ENCODE assay signal across 8 cellular contexts in genomic region chrX:67555578-67556203, GRCh38. TPM values are rescaled to one million over a fixed set of nuclear protein-coding genes. Genes with fewer than 3 reads are reported as not detected.
A peak's percentile ranks its signal among the peaks of the same experiment; 100 is the strongest.
DNase-seq lines count a peak whose midpoint lies in the region; ATAC-seq and TF ChIP-seq lines count a peak whose summit lies in the region.

No MANE protein-coding gene starts in this region.

- no peak overlapping the region for H3K4me3 Mint-ChIP-seq in stimulated activated effector memory CD8-positive, alpha-beta T cell treated with anti-CD3 and anti-CD28 coated beads, Interleukin-12 subunit alpha, Interleukin-12 subunit beta, amount 100 ng/mL, for 72 hours

- no peaks in the 10 kb centered on the region for H3K36me3 Mint-ChIP-seq in stimulated activated effector memory CD8-positive, alpha-beta T cell treated with anti-CD3 and anti-CD28 coated beads, Interleukin-12 subunit alpha, Interleukin-12 subunit beta, amount 100 ng/mL, for 72 hours

- in situ Hi-C loops in brain microvascular endothelial cell (cut with HindIII; ENCODE audit: low pct_ligation_motif_present, low sequenced_read_pairs) = no loop called here

- ATAC-seq in stimulated activated effector memory CD8-positive, alpha-beta T cell treated with anti-CD3 and anti-CD28 coated beads, Interleukin-12 subunit alpha, Interleukin-12 subunit beta, amount 100 ng/mL, for 72 hours = no peak

- H3K27ac ChIP-seq in brain microvascular endothelial cell (no peak overlapping the region), coronary artery (no peak overlapping the region)

- TF ChIP-seq CTCF in brain microvascular endothelial cell (IDR thresholded peaks at IDR 0.05; ENCODE audit: low read depth, low read length, missing control alignments) (peak; percentile 90), coronary artery (IDR thresholded peaks at IDR 0.05) (no peak)

- no peaks in the 10 kb centered on the region for H3K27me3 ChIP-seq in brain microvascular endothelial cell (replicated peaks)

- H3K4me1 Mint-ChIP-seq in stimulated activated effector memory CD8-positive, alpha-beta T cell treated with anti-CD3 and anti-CD28 coated beads, Interleukin-12 subunit alpha, Interleukin-12 subunit beta, amount 100 ng/mL, for 72 hours = no peaks in the 10 kb centered on the region

- no peaks in the 10 kb centered on the region for H3K36me3 ChIP-seq in brain microvascular endothelial cell (replicated peaks)

- H3K27ac Mint-ChIP-seq in stimulated activated effector memory CD8-positive, alpha-beta T cell treated with anti-CD3 and anti-CD28 coated beads, Interleukin-12 subunit alpha, Interleukin-12 subunit beta, amount 100 ng/mL, for 72 hours = no peak overlapping the region

- H3K9me3 Mint-ChIP-seq in stimulated activated effector memory CD8-positive, alpha-beta T cell treated with anti-CD3 and anti-CD28 coated beads, Interleukin-12 subunit alpha, Interleukin-12 subunit beta, amount 100 ng/mL, for 72 hours = peaks cover 3% of the 10 kb centered on the region

- peak; percentile 2 for DNase-seq in stimulated activated CD4-positive, alpha-beta T cell treated with anti-CD3 and anti-CD28 coated beads, Interleukin-15, amount 100 ng/mL, for 24 hours
- no peak for DNase-seq in stimulated activated CD4-positive, alpha-beta T cell treated with anti-CD3 and anti-CD28 coated beads, Interleukin-4, amount 100 ng/mL, for 1 hour
- DNase-seq in Jurkat, Clone E6-1 (ENCODE audit: low read depth, low spot score) = peak; percentile 0
- DNase-seq in brain microvascular endothelial cell (peak; percentile 31), lung microvascular endothelial cell (ENCODE audit: low read depth in 2 of 2) (peak; percentile 55 to 60), Ammon's horn (ENCODE audit: low spot score) (no peak), coronary artery (ENCODE audit: low spot score) (no peak)
- no peak for DNase-seq in stimulated activated effector memory CD8-positive, alpha-beta T cell treated with anti-CD3 and anti-CD28 coated beads, Interleukin-12 subunit alpha, Interleukin-12 subunit beta, amount 100 ng/mL, for 72 hours (ENCODE audit: low spot score in 2 of 2)

- no peak overlapping the region for H3K4me3 ChIP-seq in Jurkat, Clone E6-1 (ENCODE audit: low read length)
- H3K4me3 ChIP-seq in brain microvascular endothelial cell (ENCODE audit: low read depth, low read length) = no peak overlapping the region
- no peak overlapping the region for H3K4me3 ChIP-seq in coronary artery

RNA-seq across cellular contexts. Expression of gene AR, which starts 11.9 kb away (rescaled TPM):
- polyA plus RNA-seq in Jurkat, Clone E6-1 (2012; ENCODE audit: insufficient read depth, insufficient read length) = not detected
- 1.2 and 2.2 TPM in 2 replicates for total RNA-seq in lung microvascular endothelial cell

Comparison
In these comparisons a context has a peak if more than half of its experiments do, and no peak if none do; other contexts are left out.
1. DNase-seq: peak in stimulated activated CD4-positive, alpha-beta T cell treated with anti-CD3 and anti-CD28 coated beads, Interleukin-15, amount 100 ng/mL, for 24 hours (single experiment), Jurkat, Clone E6-1 (single experiment), brain microvascular endothelial cell (single experiment) and lung microvascular endothelial cell (2 of 2); none in stimulated activated CD4-positive, alpha-beta T cell treated with anti-CD3 and anti-CD28 coated beads, Interleukin-4, amount 100 ng/mL, for 1 hour (single experiment), stimulated activated effector memory CD8-positive, alpha-beta T cell treated with anti-CD3 and anti-CD28 coated beads, Interleukin-12 subunit alpha, Interleukin-12 subunit beta, amount 100 ng/mL, for 72 hours (0 of 2), Ammon's horn (single experiment) and coronary artery (single experiment).